In genomic region chr3:149145926-149146325, GRCh38 we compare ENCODE assay signal across 10 cellular contexts. TPM values are rescaled to one million over a fixed set of nuclear protein-coding genes. Genes with fewer than 3 reads are reported as not detected.
A peak's percentile ranks its signal among the peaks of the same experiment; 100 is the strongest.
DNase-seq lines count a peak whose midpoint lies in the region; ATAC-seq lines count a peak whose summit lies in the region.
"Had no signal": no experiment of that assay in that cellular context is flagged by ENCODE, and none has a peak within 500 bp of the region (broad histone marks: within the 10 kb centered on the region; RNA-seq: fewer than 3 reads in every experiment).

No MANE protein-coding gene starts in this region.

- H3K4me3 Mint-ChIP-seq in T-helper 17 cell, result no peak overlapping the region

- ATAC-seq in activated CD4-positive, CD25-positive, alpha-beta regulatory T cell treated with anti-CD3 and anti-CD28 coated beads, Interleukin-2, amount 50 U/mL, for 24 hours, result peak; percentile 21 to 51
- ATAC-seq in HG03103 (IDR thresholded peaks at IDR 0.05; ENCODE audit: low read depth, unreplicated experiment), result peak; percentile 85
- ATAC-seq in T-helper 17 cell, result peak; percentile 85

- no peak for DNase-seq in activated CD4-positive, CD25-positive, alpha-beta regulatory T cell (lab: John Stamatoyannopoulos, UW)
- DNase-seq in T-helper 17 cell, result no peak
- DNase-seq in superior temporal gyrus (ENCODE audit: extremely low spot score), result peak; percentile 26
- no peak for DNase-seq in iPS-NIHi11 (ENCODE audit: low spot score)
- no peak for DNase-seq in DMS79 treated with DMSO at 0.1 percent for 48 hours (lab: John Stamatoyannopoulos, UW)
- DNase-seq in GM19240 (ENCODE audit: insufficient read length, low spot score), result no peak

- no peak overlapping the region for H3K27ac Mint-ChIP-seq in T-helper 17 cell
- H3K27ac Mint-ChIP-seq: dendritic cell treated with granulocyte-macrophage colony-stimulating factor and Interleukin-4, amounts not matched to agents 40 ng/mL and 50 ng/mL, for 4 days had no signal

- H3K36me3 Mint-ChIP-seq in T-helper 17 cell (ENCODE audit: low read depth), result peaks cover 6% of the 10 kb centered on the region

- H3K27me3 Mint-ChIP-seq in T-helper 17 cell, result no peaks in the 10 kb centered on the region
- H3K27me3 Mint-ChIP-seq: dendritic cell treated with granulocyte-macrophage colony-stimulating factor and Interleukin-4, amounts not matched to agents 40 ng/mL and 50 ng/mL, for 4 days had no signal

- peaks cover 18% of the 10 kb centered on the region for H3K4me1 Mint-ChIP-seq in T-helper 17 cell

- no peaks in the 10 kb centered on the region for H3K9me3 ChIP-seq in T-helper 17 cell (ENCODE audit: control insufficient read depth, low read length, poor library complexity, severe bottlenecking)
- H3K9me3 ChIP-seq: thoracic aorta had no signal

RNA-seq across cellular contexts. Expression of gene HPS3, which starts 16.5 kb away (rescaled TPM):
- 10 to 100 TPM; 12.7 to 12.9 TPM for total RNA-seq in T-helper 17 cell

RNA-seq across cellular contexts. Expression of gene HLTF, which starts 59.6 kb away (rescaled TPM):
- total RNA-seq in T-helper 17 cell, result 1 to 10 TPM; 5.6 TPM
